24 cellular contexts compared by ENCODE assay signal in genomic region chr15:68542348-68542747, GRCh38. TPM values are rescaled to one million over a fixed set of nuclear protein-coding genes. Genes with fewer than 3 reads are reported as not detected.
"Had no signal": no experiment of that assay in that cellular context is flagged by ENCODE, and none has a peak within 500 bp of the region (broad histone marks: within the 10 kb centered on the region; RNA-seq: fewer than 3 reads in every experiment).

No MANE protein-coding gene starts in this region.

- H3K27ac ChIP-seq: colonic mucosa, left lung, WERI-Rb-1 had no signal

- H3K9me3 ChIP-seq: colonic mucosa, left lung, thyroid gland had no signal

- H3K36me3 Mint-ChIP-seq: activated CD8-positive, alpha-beta memory T cell treated with anti-CD3 and anti-CD28 coated beads, Interleukin-2, amount 10 ng/mL, durations not matched to agents 7 days and 5 days had no signal

- H3K4me3 ChIP-seq: colonic mucosa, dorsolateral prefrontal cortex, esophagus muscularis mucosa, left lung, thyroid gland had no signal

- H3K4me1 Mint-ChIP-seq: activated CD4-positive, alpha-beta T cell treated with anti-CD3 and anti-CD28 coated beads, Interleukin-2, amount 10 ng/mL, durations not matched to agents 7 days and 5 days; activated CD8-positive, alpha-beta memory T cell treated with anti-CD3 and anti-CD28 coated beads, Interleukin-2, amount 10 ng/mL, durations not matched to agents 7 days and 5 days; activated naive CD8-positive, alpha-beta T cell treated with anti-CD3 and anti-CD28 coated beads, Interleukin-2, amount 50 U/mL, for 24 hours; central memory CD8-positive, alpha-beta T cell had no signal

- H3K9me3 Mint-ChIP-seq: activated naive CD8-positive, alpha-beta T cell treated with anti-CD3 and anti-CD28 coated beads, Interleukin-2, amount 50 U/mL, for 24 hours; activated T-helper 1 cell treated with anti-CD3 and anti-CD28 coated beads, Interleukin-12 subunit alpha, Interleukin-12 subunit beta, Interleukin-2, Interleukin-4 antibody, amounts not matched to agents 30 ng/mL and 10 ng/mL and 1 ng/mL, durations not matched to agents 14 hours and 24 hours and 36 hours; central memory CD8-positive, alpha-beta T cell; effector memory CD8-positive, alpha-beta T cell; nephron had no signal

- ATAC-seq: activated CD8-positive, alpha-beta memory T cell treated with anti-CD3 and anti-CD28 coated beads, Interleukin-2, amount 10 ng/mL, durations not matched to agents 7 days and 5 days; activated CD8-positive, alpha-beta T cell treated with anti-CD3 and anti-CD28 coated beads for 36 hours; activated naive CD8-positive, alpha-beta T cell treated with anti-CD3 and anti-CD28 coated beads, Interleukin-2, amount 50 U/mL, for 24 hours; effector memory CD8-positive, alpha-beta T cell; stimulated activated naive CD8-positive, alpha-beta T cell treated with anti-CD3 and anti-CD28 coated beads, Interleukin-15, Interleukin-2, amounts not matched to agents 100 U/mL and 50 U/mL, for 24 hours had no signal

- DNase-seq: activated CD4-positive, alpha-beta T cell treated with anti-CD3 and anti-CD28 coated beads, Interleukin-2, amount 10 ng/mL, durations not matched to agents 7 days and 5 days; activated CD4-positive, CD25-positive, alpha-beta regulatory T cell treated with anti-CD3 and anti-CD28 coated beads, Interleukin-2, amount 50 U/mL, for 72 hours; activated CD8-positive, alpha-beta memory T cell treated with anti-CD3 and anti-CD28 coated beads, Interleukin-2, amount 10 ng/mL, durations not matched to agents 7 days and 5 days; activated CD8-positive, alpha-beta T cell treated with anti-CD3 and anti-CD28 coated beads for 36 hours; activated gamma-delta T cell; activated naive CD4-positive, alpha-beta T cell treated with anti-CD3 and anti-CD28 coated beads, Interleukin-2, amount 50 U/mL, for 16 hours; activated naive CD8-positive, alpha-beta T cell treated with anti-CD3 and anti-CD28 coated beads, Interleukin-2, amount 50 U/mL, for 24 hours; aorta; colonic mucosa; dorsolateral prefrontal cortex; effector memory CD8-positive, alpha-beta T cell; glutamatergic neuron; hippocampal formation; kidney glomerular epithelial cell; left lung; stimulated activated CD4-positive, alpha-beta T cell treated with anti-CD3 and anti-CD28 coated beads, Interleukin-4, amount 100 ng/mL, for 24 hours; stimulated activated naive CD8-positive, alpha-beta T cell treated with anti-CD3 and anti-CD28 coated beads, Interleukin-15, Interleukin-2, amounts not matched to agents 100 U/mL and 50 U/mL, for 24 hours; thyroid gland; WERI-Rb-1 had no signal

- H3K27ac Mint-ChIP-seq: activated CD4-positive, alpha-beta T cell treated with anti-CD3 and anti-CD28 coated beads, Interleukin-2, amount 10 ng/mL, durations not matched to agents 7 days and 5 days; activated CD8-positive, alpha-beta memory T cell treated with anti-CD3 and anti-CD28 coated beads, Interleukin-2, amount 10 ng/mL, durations not matched to agents 7 days and 5 days; activated CD8-positive, alpha-beta T cell treated with anti-CD3 and anti-CD28 coated beads for 36 hours; activated naive CD8-positive, alpha-beta T cell treated with anti-CD3 and anti-CD28 coated beads, Interleukin-2, amount 50 U/mL, for 24 hours; activated T-helper 1 cell treated with anti-CD3 and anti-CD28 coated beads, Interleukin-12 subunit alpha, Interleukin-12 subunit beta, Interleukin-2, Interleukin-4 antibody, amounts not matched to agents 30 ng/mL and 10 ng/mL and 1 ng/mL, durations not matched to agents 14 hours and 24 hours and 36 hours; effector memory CD8-positive, alpha-beta T cell had no signal

- H3K36me3 ChIP-seq: esophagus muscularis mucosa, left lung, thyroid gland, WERI-Rb-1 had no signal

- H3K27me3 ChIP-seq: colonic mucosa, dorsolateral prefrontal cortex, left lung, thyroid gland had no signal

- H3K4me3 Mint-ChIP-seq: activated CD4-positive, alpha-beta T cell treated with anti-CD3 and anti-CD28 coated beads, Interleukin-2, amount 10 ng/mL, durations not matched to agents 7 days and 5 days; activated CD8-positive, alpha-beta memory T cell treated with anti-CD3 and anti-CD28 coated beads, Interleukin-2, amount 10 ng/mL, durations not matched to agents 7 days and 5 days; activated CD8-positive, alpha-beta T cell treated with anti-CD3 and anti-CD28 coated beads for 36 hours; activated naive CD8-positive, alpha-beta T cell treated with anti-CD3 and anti-CD28 coated beads, Interleukin-2, amount 50 U/mL, for 24 hours; activated T-helper 1 cell treated with anti-CD3 and anti-CD28 coated beads, Interleukin-12 subunit alpha, Interleukin-12 subunit beta, Interleukin-2, Interleukin-4 antibody, amounts not matched to agents 30 ng/mL and 10 ng/mL and 1 ng/mL, durations not matched to agents 14 hours and 24 hours and 36 hours; central memory CD8-positive, alpha-beta T cell; effector memory CD8-positive, alpha-beta T cell; nephron had no signal

- H3K4me1 ChIP-seq: colonic mucosa had no signal

RNA-seq across cellular contexts. Expression of gene CORO2B, which starts 36.4 kb away (rescaled TPM):
- total RNA-seq: activated CD4-positive, alpha-beta T cell treated with anti-CD3 and anti-CD28 coated beads, Interleukin-2, amount 10 ng/mL, durations not matched to agents 7 days and 5 days; activated CD8-positive, alpha-beta memory T cell treated with anti-CD3 and anti-CD28 coated beads, Interleukin-2, amount 10 ng/mL, durations not matched to agents 7 days and 5 days; activated CD8-positive, alpha-beta T cell treated with anti-CD3 and anti-CD28 coated beads for 36 hours; activated T-helper 1 cell treated with anti-CD3 and anti-CD28 coated beads, Interleukin-12 subunit alpha, Interleukin-12 subunit beta, Interleukin-2, Interleukin-4 antibody, amounts not matched to agents 30 ng/mL and 10 ng/mL and 1 ng/mL, durations not matched to agents 14 hours and 24 hours and 36 hours; T-helper 2 cell treated with Interferon-gamma antibody and Interleukin-4, amounts not matched to agents 100 ng/mL and 5 ng/mL, for 36 hours had no signal
